Comparison of ENCODE assay signal across 16 cellular contexts in genomic region chr18:58674159-58674558, GRCh38. TPM values are rescaled to one million over a fixed set of nuclear protein-coding genes. Genes with fewer than 3 reads are reported as not detected.
DNase-seq lines count a peak whose midpoint lies in the region; ATAC-seq, FAIRE-seq and TF ChIP-seq lines count a peak whose summit lies in the region.
"Had no signal": no experiment of that assay in that cellular context is flagged by ENCODE, and none has a peak within 500 bp of the region (broad histone marks: within the 10 kb centered on the region; RNA-seq: fewer than 3 reads in every experiment).

No MANE protein-coding gene starts in this region.

- no peak for ATAC-seq in activated naive CD4-positive, alpha-beta T cell treated with anti-CD3 and anti-CD28 coated beads, Interleukin-2, amount 50 U/mL, for 72 hours
- ATAC-seq: left colon had no signal

- H3K9ac ChIP-seq in Loucy (ENCODE audit: low read depth, low read length, poor library complexity, severe bottlenecking) (peak overlapping the region; percentile 42), keratinocyte (ENCODE audit: control insufficient read depth, extremely low read depth, insufficient read depth, low read length) (no peak overlapping the region)

- H2AFZ ChIP-seq in Loucy (ENCODE audit: low read length): no peak overlapping the region
- H2AFZ ChIP-seq in keratinocyte (ENCODE audit: control insufficient read depth, low read length): no peak overlapping the region

- H3K4me1 Mint-ChIP-seq in activated naive CD4-positive, alpha-beta T cell treated with anti-CD3 and anti-CD28 coated beads, Interleukin-2, amount 50 U/mL, for 24 hours: peaks cover 87% of the 10 kb centered on the region
- peaks cover 14% of the 10 kb centered on the region for H3K4me1 Mint-ChIP-seq in type B pancreatic cell (ENCODE audit: unreplicated experiment)

- no peak overlapping the region for H3K27ac ChIP-seq in keratinocyte (ENCODE audit: control insufficient read depth, insufficient read depth, low read length)
- H3K27ac ChIP-seq in adrenal gland: no peak overlapping the region
- H3K27ac ChIP-seq: thyroid gland, WERI-Rb-1 had no signal

- H3K9me3 Mint-ChIP-seq in activated naive CD4-positive, alpha-beta T cell treated with anti-CD3 and anti-CD28 coated beads, Interleukin-2, amount 50 U/mL, for 24 hours: peaks cover 6% of the 10 kb centered on the region
- H3K9me3 Mint-ChIP-seq in activated naive CD4-positive, alpha-beta T cell treated with anti-CD3 and anti-CD28 coated beads, Interleukin-2, amount 50 U/mL, for 72 hours: no peaks in the 10 kb centered on the region
- no peaks in the 10 kb centered on the region for H3K9me3 Mint-ChIP-seq in type B pancreatic cell

- H3F3A ChIP-seq in Loucy (ENCODE audit: low read depth): 0 out of 2 replicates have a peak, but pooled peaks cover 3% of the 10 kb centered on the region

- peaks cover 8% of the 10 kb centered on the region for H3K36me3 Mint-ChIP-seq in activated naive CD4-positive, alpha-beta T cell treated with anti-CD3 and anti-CD28 coated beads, Interleukin-2, amount 50 U/mL, for 24 hours
- peaks cover 10 to 39% of the 10 kb centered on the region in 2 donors for H3K36me3 Mint-ChIP-seq in activated naive CD4-positive, alpha-beta T cell treated with anti-CD3 and anti-CD28 coated beads, Interleukin-2, amount 50 U/mL, for 72 hours
- peaks cover 19% of the 10 kb centered on the region for H3K36me3 Mint-ChIP-seq in type B pancreatic cell

- no peaks in the 10 kb centered on the region for H3K9me1 ChIP-seq in keratinocyte (ENCODE audit: control insufficient read depth, extremely low read depth, insufficient read depth, low read length)

- no peaks in the 10 kb centered on the region for H3K27me3 Mint-ChIP-seq in activated naive CD4-positive, alpha-beta T cell treated with anti-CD3 and anti-CD28 coated beads, Interleukin-2, amount 50 U/mL, for 24 hours
- H3K27me3 Mint-ChIP-seq in type B pancreatic cell: peaks cover 8% of the 10 kb centered on the region

- no peaks in the 10 kb centered on the region for H3K9me3 ChIP-seq in Loucy (ENCODE audit: insufficient read depth, low read depth, low read length)
- no peaks in the 10 kb centered on the region for H3K9me3 ChIP-seq in keratinocyte (ENCODE audit: control insufficient read depth, low read depth, low read length)
- no peaks in the 10 kb centered on the region for H3K9me3 ChIP-seq in adrenal gland (replicated peaks in 1 of 3)
- H3K9me3 ChIP-seq: thyroid gland had no signal

- WGBS in adrenal gland, 4 donors: 87 to 95% (median 90%) methylated on average over 5 of the region's 5 CpGs

- no peak for DNase-seq in activated naive CD4-positive, alpha-beta T cell treated with anti-CD3 and anti-CD28 coated beads, Interleukin-2, amount 50 U/mL, for 72 hours (ENCODE audit: low spot score in 2 of 2)
- DNase-seq in keratinocyte (ENCODE audit: low read depth, low spot score) (no peak), type B pancreatic cell (ENCODE audit: extremely low spot score, unreplicated experiment) (no peak), adrenal gland (no peak), NOMO-1 treated with DMSO at 0.1 percent for 48 hours (lab: John Stamatoyannopoulos, UW; ENCODE audit: unreplicated experiment) (no peak)
- no peak for DNase-seq in stimulated activated CD8-positive, alpha-beta memory T cell treated with anti-CD3 and anti-CD28 coated beads, Interleukin-4, amount 100 ng/mL, for 48 hours
- DNase-seq: DMS153, hippocampal formation, left colon, NCI-H2029 treated with DMSO at 0.1 percent for 48 hours, NCI-H69, thyroid gland, WERI-Rb-1 had no signal

- no peaks in the 10 kb centered on the region for H3K9me2 ChIP-seq in Loucy (replicated peaks; ENCODE audit: low read depth, low read length)

- dilution Hi-C loops in keratinocyte (cut with MboI; ENCODE audit: extremely low pct_ligation_motif_present, low sequenced_read_pairs): no loop called here

- no peak for TF ChIP-seq POLR2A in adrenal gland (IDR thresholded peaks at IDR 0.05)

- intact Hi-C loops in adrenal gland (cut with DNase I): loop anchor here (5.0 to 10.0 kb wide), 2 partner anchors 93 to 139 kb away; no protein-coding TSS in a partner anchor

- H3K27ac Mint-ChIP-seq in activated naive CD4-positive, alpha-beta T cell treated with anti-CD3 and anti-CD28 coated beads, Interleukin-2, amount 50 U/mL, for 24 hours: peak overlapping the region; percentile 80
- no peak overlapping the region for H3K27ac Mint-ChIP-seq in activated naive CD4-positive, alpha-beta T cell treated with anti-CD3 and anti-CD28 coated beads, Interleukin-2, amount 50 U/mL, for 72 hours
- H3K27ac Mint-ChIP-seq in type B pancreatic cell: no peak overlapping the region

- no peaks in the 10 kb centered on the region for H3K27me3 ChIP-seq in Loucy (ENCODE audit: insufficient read depth, low read length, poor library complexity, severe bottlenecking)
- no peaks in the 10 kb centered on the region for H3K27me3 ChIP-seq in keratinocyte (ENCODE audit: control insufficient read depth, extremely low read depth, insufficient read depth, low read length)
- H3K27me3 ChIP-seq in adrenal gland: no peaks in the 10 kb centered on the region
- H3K27me3 ChIP-seq: thyroid gland had no signal

- FAIRE-seq in keratinocyte (lab: Jason Lieb, UNC): no peak

- H3K4me2 ChIP-seq in Loucy (ENCODE audit: low read depth, low read length, poor library complexity, severe bottlenecking): peak overlapping the region; percentile 76
- H3K4me2 ChIP-seq in keratinocyte (ENCODE audit: control insufficient read depth, extremely low read depth, insufficient read depth, low read depth, low read length): peak overlapping the region; percentile 49

- H3K4me3 Mint-ChIP-seq in activated naive CD4-positive, alpha-beta T cell treated with anti-CD3 and anti-CD28 coated beads, Interleukin-2, amount 50 U/mL, for 24 hours: peak overlapping the region; percentile 56
- H3K4me3 Mint-ChIP-seq in type B pancreatic cell: peak overlapping the region; percentile 17

- H3K4me3 ChIP-seq in Loucy (ENCODE audit: low read length, poor library complexity, severe bottlenecking) (peak overlapping the region; percentile 98), keratinocyte (ENCODE audit: control insufficient read depth in 2 of 3, extremely low read depth in 1 of 3, insufficient read depth in 2 of 3, low read depth in 1 of 3, low read length in 3 of 3) (no peak overlapping the region), adrenal gland (no peak overlapping the region)
- H3K4me3 ChIP-seq: thyroid gland had no signal

- H4K20me1 ChIP-seq in Loucy (ENCODE audit: insufficient read depth, low read length, poor library complexity, severe bottlenecking) (peaks cover 8% of the 10 kb centered on the region), keratinocyte (ENCODE audit: control insufficient read depth, extremely low read depth, insufficient read depth, low read length) (no peaks in the 10 kb centered on the region)

- H3K4me1 ChIP-seq in Loucy (ENCODE audit: insufficient read depth, low read length, poor library complexity, severe bottlenecking) (peaks cover 71% of the 10 kb centered on the region), keratinocyte (ENCODE audit: control insufficient read depth, extremely low read depth, insufficient read depth, low read length) (peaks cover 56% of the 10 kb centered on the region), adrenal gland (replicated peaks in 1 of 2) (peaks cover 5 to 11% of the 10 kb centered on the region in 2 donors)

- H3K79me2 ChIP-seq in Loucy (ENCODE audit: insufficient read depth, low read length) (peaks cover 56% of the 10 kb centered on the region), keratinocyte (ENCODE audit: control insufficient read depth, insufficient read depth, low read length) (peaks cover 72% of the 10 kb centered on the region)

- H3K36me3 ChIP-seq in Loucy (ENCODE audit: insufficient read depth, low read length) (no peaks in the 10 kb centered on the region), keratinocyte (ENCODE audit: control insufficient read depth in 2 of 2, extremely low read depth in 1 of 2, insufficient read depth in 2 of 2, low read length in 2 of 2) (peaks cover 3 to 18% of the 10 kb centered on the region in 2 experiments), adrenal gland (replicated peaks in 1 of 2) (no peaks in the 10 kb centered on the region)
- H3K36me3 ChIP-seq: thyroid gland, WERI-Rb-1 had no signal

- no peak for TF ChIP-seq CTCF in Loucy (conservative IDR thresholded peaks at IDR 0.05; ENCODE audit: low read length)
- TF ChIP-seq CTCF in keratinocyte (optimal IDR thresholded peaks at IDR 0.05 in 1 of 3, IDR thresholded peaks at IDR 0.05 in 1 of 3, conservative IDR thresholded peaks at IDR 0.05 in 1 of 3; ENCODE audit: extremely low read depth in 1 of 3, insufficient read depth in 2 of 3, low read length in 3 of 3): no peak
- TF ChIP-seq CTCF in type B pancreatic cell (conservative IDR thresholded peaks at IDR 0.05): no peak
- TF ChIP-seq CTCF in adrenal gland (IDR thresholded peaks at IDR 0.05): no peak

RNA-seq across cellular contexts. Expression of gene MALT1, which starts 2.9 kb away (rescaled TPM):
- total RNA-seq in activated naive CD4-positive, alpha-beta T cell treated with anti-CD3 and anti-CD28 coated beads, Interleukin-2, amount 50 U/mL, for 72 hours: 10 to 100 TPM; 34.0 to 70.8 TPM
- polyA plus RNA-seq in keratinocyte: 32.4 to 52.1 TPM (median 35.2 TPM) in 3 replicates
- 168 TPM for polyA plus RNA-seq in keratinocyte (2011; ENCODE audit: low read depth)
- 23.2 and 57.4 TPM in 2 replicates for polyA plus RNA-seq in keratinocyte (2011; cell fraction: cytosol; rRNA removed)
- 45.1 and 46.7 TPM in 2 replicates for polyA plus RNA-seq in keratinocyte (2011; cell fraction: nucleus; rRNA removed)
- polyA plus RNA-seq in keratinocyte (2012; ENCODE audit: low replicate concordance): 26.7 and 32.1 TPM in 2 replicates
- 16.7 to 62.3 TPM (median 35.9 TPM) in 3 replicates for polyA minus RNA-seq in keratinocyte
- 23.8 TPM for polyA minus RNA-seq in keratinocyte (2011; cell fraction: cytosol; rRNA and poly(A)+ RNA removed)
- polyA minus RNA-seq in keratinocyte (2011; cell fraction: nucleus; rRNA and poly(A)+ RNA removed): 29.8 and 58.3 TPM in 2 replicates
- 17.9 and 29.7 TPM in 2 replicates for total RNA-seq in type B pancreatic cell (ENCODE audit: low replicate concordance)
- 10 to 100 TPM in 3 of 8 donors, 1 to 10 TPM in 5; 6.7 to 19.2 (median 9.7) TPM for total RNA-seq in adrenal gland
- polyA plus RNA-seq in adrenal gland: 1 to 10 TPM; 4.2 to 8.0 (median 4.8) TPM

RNA-seq across cellular contexts. Expression of gene ALPK2, which starts 45.3 kb away (rescaled TPM):
- total RNA-seq in activated naive CD4-positive, alpha-beta T cell treated with anti-CD3 and anti-CD28 coated beads, Interleukin-2, amount 50 U/mL, for 72 hours: 1 to 10 TPM in 1 of 2 donors, under 1 TPM in 1; 0.43 to 1.1 TPM
- 0.01 to 0.19 TPM (median 0.07 TPM) in 3 replicates for polyA plus RNA-seq in keratinocyte
- not detected for polyA plus RNA-seq in keratinocyte (2011; ENCODE audit: low read depth)
- 0.07 TPM in 1 of 2 replicates, not detected in the other for polyA plus RNA-seq in keratinocyte (2011; cell fraction: cytosol; rRNA removed)
- polyA plus RNA-seq in keratinocyte (2011; cell fraction: nucleus; rRNA removed): 0.05 and 0.12 TPM in 2 replicates
- polyA plus RNA-seq in keratinocyte (2012; ENCODE audit: low replicate concordance): 0.05 TPM in 1 of 2 replicates, not detected in the other
- 0.64 TPM in 1 of 3 replicates, not detected in the others for polyA minus RNA-seq in keratinocyte
- not detected for polyA minus RNA-seq in keratinocyte (2011; cell fraction: cytosol; rRNA and poly(A)+ RNA removed)
- 0.23 TPM in 1 of 2 replicates, not detected in the other for polyA minus RNA-seq in keratinocyte (2011; cell fraction: nucleus; rRNA and poly(A)+ RNA removed)
- 0.24 and 1.5 TPM in 2 replicates for total RNA-seq in type B pancreatic cell (ENCODE audit: low replicate concordance)
- total RNA-seq in adrenal gland: under 1 TPM in 1 of 8 donors, not detected in 7; 0.07 TPM
- polyA plus RNA-seq in adrenal gland: under 1 TPM in 2 of 3 donors, not detected in 1; under 0.01 to 0.08 TPM
- total RNA-seq: pulmonary artery endothelial cell had no signal
